Comparison of ENCODE assay signal across 29 cellular contexts in the genomic region with DNA sequence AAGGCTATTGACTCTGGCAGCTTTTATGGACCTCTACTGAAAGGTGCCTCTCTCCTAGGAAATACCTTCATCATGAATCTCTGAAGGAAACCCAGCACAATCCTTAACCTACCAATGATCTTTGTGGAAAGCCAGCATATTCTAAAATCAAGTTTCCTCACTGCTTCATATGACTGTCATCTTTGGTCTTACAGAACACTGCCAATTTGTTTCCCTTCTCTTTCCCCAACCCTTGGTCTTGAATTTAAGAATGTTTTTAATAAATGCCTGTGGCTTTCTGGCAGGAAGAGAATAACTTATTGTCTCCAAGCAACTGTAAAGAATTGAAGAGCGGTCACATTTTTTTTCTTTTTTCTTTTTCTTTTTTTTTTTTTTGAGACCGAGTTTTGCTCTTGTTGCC.
"Had no signal": no experiment of that assay in that cellular context is flagged by ENCODE, and none has a peak within 500 bp of the region (broad histone marks: within the 10 kb centered on the region; RNA-seq: fewer than 3 reads in every experiment).

No MANE protein-coding gene starts in this region.

- H3K27ac ChIP-seq: adrenal gland, epithelial cell of prostate, esophagus squamous epithelium, heart right ventricle, left lung, lower lobe of right lung, right atrium auricular region, stomach, suprapubic skin, tibial artery, VCaP had no signal

- H3K4me3 ChIP-seq: adrenal gland, esophagus squamous epithelium, heart right ventricle, left lung, lower lobe of right lung, right atrium auricular region, stomach, suprapubic skin, tibial artery had no signal

- H3K36me3 ChIP-seq: adrenal gland, esophagus squamous epithelium, heart right ventricle, left lung, lower lobe of right lung, right atrium auricular region, stomach, suprapubic skin, tibial artery had no signal

- H3K27me3 ChIP-seq: adrenal gland, esophagus squamous epithelium, heart right ventricle, left lung, right atrium auricular region, stomach, suprapubic skin, tibial artery had no signal

- H3K4me1 ChIP-seq: adrenal gland, esophagus squamous epithelium, heart right ventricle, left lung, lower lobe of right lung, right atrium auricular region, suprapubic skin, tibial artery had no signal

- DNase-seq: activated CD4-positive, alpha-beta T cell treated with anti-CD3 and anti-CD28 coated beads for 4 hours; activated CD4-positive, alpha-beta T cell treated with anti-CD3 and anti-CD28 coated beads, Interleukin-2, amount 50 U/mL, for 4 hours; activated naive CD4-positive, alpha-beta T cell; activated T-cell treated with anti-CD3 and anti-CD28 coated beads for 4 hours; activated T-cell treated with anti-CD3 and anti-CD28 coated beads, Interleukin-2, amount 50 U/mL, for 72 hours; adrenal gland; aorta; caudate nucleus; dermis blood vessel endothelial cell; effector CD4-positive, alpha-beta T cell; esophagus squamous epithelium; foreskin fibroblast; heart right ventricle; left lung; lower lobe of right lung; mesenchymal stem cell; stimulated activated CD4-positive, alpha-beta T cell treated with anti-CD3 and anti-CD28 coated beads, Interleukin-15, amount 100 ng/mL, for 24 hours; stimulated activated CD4-positive, alpha-beta T cell treated with anti-CD3 and anti-CD28 coated beads, Interleukin-2, amount 100 ng/mL, for 24 hours; stimulated activated naive B cell treated with anti-CD40 and anti-IgM and Interleukin-4, amounts not matched to agents 10 μg/mL and 1 μg/mL and 100 μg/mL, for 72 hours; stomach; tibial artery had no signal

- H3K36me3 Mint-ChIP-seq: activated naive CD8-positive, alpha-beta T cell; stimulated activated naive B cell treated with anti-CD40 and anti-IgM and Interleukin-4, amounts not matched to agents 10 μg/mL and 1 μg/mL and 100 μg/mL, for 72 hours had no signal

- H3K4me1 Mint-ChIP-seq: stimulated activated naive B cell treated with anti-CD40 and anti-IgM and Interleukin-4, amounts not matched to agents 10 μg/mL and 1 μg/mL and 100 μg/mL, for 72 hours had no signal

- H3K4me3 Mint-ChIP-seq: activated naive CD8-positive, alpha-beta T cell; activated T-cell treated with anti-CD3 and anti-CD28 coated beads, Interleukin-2, amount 50 U/mL, for 72 hours; natural killer cell treated with Interleukin-12 subunit alpha and Interleukin-12 subunit beta and Interleukin-15 and Interleukin-18, amount 100 ng/mL, for 72 hours; stimulated activated naive B cell treated with anti-CD40 and anti-IgM and Interleukin-4, amounts not matched to agents 10 μg/mL and 1 μg/mL and 100 μg/mL, for 72 hours had no signal

- H3K27ac Mint-ChIP-seq: activated naive CD8-positive, alpha-beta T cell; activated T-cell treated with anti-CD3 and anti-CD28 coated beads, Interleukin-2, amount 50 U/mL, for 72 hours; natural killer cell treated with Interleukin-12 subunit alpha and Interleukin-12 subunit beta and Interleukin-15 and Interleukin-18, amount 100 ng/mL, for 72 hours; stimulated activated naive B cell treated with anti-CD40 and anti-IgM and Interleukin-4, amounts not matched to agents 10 μg/mL and 1 μg/mL and 100 μg/mL, for 72 hours had no signal

- FAIRE-seq: islet of Langerhans, TTC549 had no signal

- ATAC-seq: activated T-cell treated with anti-CD3 and anti-CD28 coated beads, Interleukin-2, amount 50 U/mL, for 72 hours; heart right ventricle; left lung; lower lobe of right lung; natural killer cell treated with Interleukin-12 subunit alpha and Interleukin-12 subunit beta and Interleukin-15 and Interleukin-18, amount 100 ng/mL, for 72 hours; stimulated activated naive B cell treated with anti-CD40 and anti-IgM and Interleukin-4, amounts not matched to agents 10 μg/mL and 1 μg/mL and 100 μg/mL, for 72 hours had no signal

- H3K27me3 Mint-ChIP-seq: activated naive CD8-positive, alpha-beta T cell; natural killer cell treated with Interleukin-12 subunit alpha and Interleukin-12 subunit beta and Interleukin-15 and Interleukin-18, amount 100 ng/mL, for 72 hours; stimulated activated naive B cell treated with anti-CD40 and anti-IgM and Interleukin-4, amounts not matched to agents 10 μg/mL and 1 μg/mL and 100 μg/mL, for 72 hours had no signal

- H3K9me3 ChIP-seq: adrenal gland, lower lobe of right lung, suprapubic skin had no signal
